In the genomic region with DNA sequence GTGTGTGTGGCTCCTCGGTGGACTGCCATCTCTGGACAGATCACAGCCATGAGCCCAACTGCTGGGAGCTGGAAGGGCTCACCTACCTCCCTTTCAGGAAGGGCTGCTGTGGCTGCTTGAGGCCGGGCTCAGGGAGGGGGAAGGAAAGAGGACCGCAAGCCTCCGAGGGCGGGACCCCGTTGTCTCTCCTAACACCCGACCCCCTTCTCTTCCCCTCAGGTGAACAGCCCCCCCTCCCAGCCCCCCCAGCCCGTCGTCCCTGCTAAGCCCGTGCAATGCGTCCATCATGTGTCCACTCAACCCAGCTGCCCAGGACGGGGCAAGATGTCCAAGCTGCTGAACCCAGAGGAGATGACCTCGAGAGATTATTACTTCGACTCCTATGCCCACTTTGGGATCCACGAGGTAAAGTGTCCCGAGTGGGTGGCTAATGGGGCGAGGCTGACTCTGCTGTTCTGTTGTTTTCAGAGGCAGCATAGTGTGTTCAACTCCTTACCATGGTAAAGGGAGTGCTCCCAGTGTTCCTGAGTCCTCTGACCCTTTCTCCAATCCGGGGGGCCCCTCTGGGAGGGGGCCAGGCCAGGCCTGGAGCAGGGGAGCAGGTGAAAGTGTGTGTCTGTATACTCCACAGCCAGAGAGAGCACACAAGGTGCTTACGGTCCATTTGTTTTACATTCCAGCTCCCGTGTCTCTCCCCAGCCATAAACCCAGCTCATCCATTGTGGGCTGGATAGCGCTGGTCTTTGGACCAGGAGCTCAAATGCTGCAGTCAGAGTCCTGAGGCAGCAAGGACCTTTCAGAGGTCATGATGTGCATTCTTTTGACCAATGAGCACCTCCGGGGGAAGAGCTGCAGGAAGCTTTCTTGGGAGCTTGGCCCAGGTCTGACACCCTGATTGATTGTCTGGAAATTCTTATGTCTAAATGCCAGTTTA, we compare ENCODE assay signal across 1 cellular context.
TF ChIP-seq lines count a peak whose summit lies in the region.

No MANE protein-coding gene starts in this region.

TF ChIP-seq in HepG2, 621 proteins besides CTCF, POLR2A, EP300 and RAD21:
- TF ChIP-seq ZNF263 (CRISPR knock-in tag; IDR thresholded peaks at IDR 0.05): peak; percentile 59
- no peak for TF ChIP-seq KDM3A (CRISPR knock-in tag; IDR thresholded peaks at IDR 0.05; ENCODE audit: low read depth)
